ENCODE assay signal across 12 cellular contexts in the genomic region with DNA sequence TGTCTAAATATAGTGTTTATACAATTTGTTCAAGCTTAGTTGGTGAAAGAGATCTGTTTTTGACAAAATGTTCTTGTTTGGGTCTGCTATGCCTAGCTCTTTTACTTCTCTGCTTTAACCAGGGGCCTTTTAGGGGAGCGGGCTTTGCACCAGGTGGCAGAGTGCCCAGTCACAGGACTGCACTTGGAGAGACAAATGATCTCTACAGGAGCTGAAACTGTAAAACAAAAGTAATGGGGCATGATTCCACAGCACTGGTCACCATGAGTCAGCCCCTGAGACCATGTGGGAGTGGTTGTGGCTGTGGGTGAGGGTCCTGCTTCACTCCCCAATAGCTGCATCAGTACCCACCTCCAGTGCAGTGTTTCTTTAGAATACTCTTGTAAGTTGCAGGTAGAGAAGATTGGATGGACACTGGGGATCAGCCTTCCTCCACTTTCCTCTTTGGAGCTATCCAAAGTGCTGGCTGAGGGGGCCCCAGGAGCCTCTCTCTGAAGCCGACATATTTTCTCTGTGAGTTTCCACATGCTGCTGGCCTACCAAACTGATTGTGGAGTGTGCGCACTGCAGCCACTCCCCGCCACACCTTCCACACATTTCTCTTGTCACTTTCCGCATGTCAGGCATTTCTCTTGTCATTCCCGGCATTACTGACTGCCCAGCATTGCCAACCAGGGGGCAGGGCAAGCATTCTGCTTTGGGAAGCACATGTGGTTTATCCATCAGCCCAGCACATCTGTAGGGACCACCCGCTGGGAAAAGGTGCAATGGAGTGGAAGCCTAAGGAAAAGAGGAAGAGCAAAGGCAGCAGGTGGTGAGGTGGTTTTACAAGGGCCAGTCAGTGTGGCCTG.
DNase-seq lines count a peak whose midpoint lies in the region; ATAC-seq and TF ChIP-seq lines count a peak whose summit lies in the region.
"Had no signal": no experiment of that assay in that cellular context is flagged by ENCODE, and none has a peak within 500 bp of the region (broad histone marks: within the 10 kb centered on the region; RNA-seq: fewer than 3 reads in every experiment).

No MANE protein-coding gene starts in this region.

- no peak for TF ChIP-seq POLR2A in gastroesophageal sphincter (IDR thresholded peaks at IDR 0.05)

- no peak for TF ChIP-seq CTCF in gastroesophageal sphincter (IDR thresholded peaks at IDR 0.05)

- H3K27ac ChIP-seq in gastroesophageal sphincter: no peak overlapping the region
- H3K27ac ChIP-seq: tibial nerve had no signal

- peaks cover 0 to 28% (median 0%) of the 10 kb centered on the region in 3 donors for H3K4me1 ChIP-seq in gastroesophageal sphincter
- H3K4me1 ChIP-seq: tibial nerve had no signal

- H3K27me3 ChIP-seq in gastroesophageal sphincter: no peaks in the 10 kb centered on the region
- H3K27me3 ChIP-seq: tibial nerve had no signal

- 30 to 71% methylated on average over 1 to 7 of the region's 7 CpGs for WGBS in gastroesophageal sphincter (ENCODE audit: low coverage in 1 of 2), 2 donors

- H3K36me3 ChIP-seq in gastroesophageal sphincter: no peaks in the 10 kb centered on the region
- H3K36me3 ChIP-seq: tibial nerve had no signal

- no peak for TF ChIP-seq EP300 in gastroesophageal sphincter (IDR thresholded peaks at IDR 0.05)

- H3K9me3 ChIP-seq in gastroesophageal sphincter: no peaks in the 10 kb centered on the region
- H3K9me3 ChIP-seq: tibial nerve had no signal

- ATAC-seq in GM18511 (IDR thresholded peaks at IDR 0.05; ENCODE audit: unreplicated experiment) (peak; percentile 33), GM21576 (IDR thresholded peaks at IDR 0.05; ENCODE audit: unreplicated experiment) (peak; percentile 17), HG03469 (IDR thresholded peaks at IDR 0.05; ENCODE audit: unreplicated experiment) (peak; percentile 6), GM18873 (IDR thresholded peaks at IDR 0.05; ENCODE audit: low FRiP score, unreplicated experiment) (no peak), gastroesophageal sphincter (no peak)
- ATAC-seq: Panc1 had no signal

- H3K4me3 ChIP-seq in gastroesophageal sphincter: no peak overlapping the region
- H3K4me3 ChIP-seq: tibial nerve had no signal

- peak; percentile 51 for DNase-seq in kidney tubule cell (ENCODE audit: low spot score)
- DNase-seq in SKM-1 treated with dmso at 0.1 percent for 144 hours (lab: John Stamatoyannopoulos, UW; ENCODE audit: unreplicated experiment): no peak
- no peak for DNase-seq in SK-N-DZ (ENCODE audit: low spot score)
- DNase-seq: activated CD4-positive, CD25-positive, alpha-beta regulatory T cell treated with anti-CD3 and anti-CD28 coated beads, Interleukin-2, amount 50 U/mL, for 72 hours; KG1 had no signal

Comparison
In these comparisons a context has a peak if more than half of its experiments do, and no peak if none do; other contexts are left out.
1. ATAC-seq: peak in GM18511 (single experiment), GM21576 (single experiment) and HG03469 (single experiment); none in GM18873 (single experiment) and gastroesophageal sphincter (single experiment).